10 cellular contexts compared by ENCODE assay signal in genomic region chr2:142682528-142682927, GRCh38.
A peak's percentile ranks its signal among the peaks of the same experiment; 100 is the strongest.
DNase-seq lines count a peak whose midpoint lies in the region; ATAC-seq, FAIRE-seq and TF ChIP-seq lines count a peak whose summit lies in the region.
"Had no signal": no experiment of that assay in that cellular context is flagged by ENCODE, and none has a peak within 500 bp of the region (broad histone marks: within the 10 kb centered on the region; RNA-seq: fewer than 3 reads in every experiment).

No MANE protein-coding gene starts in this region.

- H3K23ac ChIP-seq in H9 (ENCODE audit: insufficient read length, low read depth, low read length), result no peak overlapping the region

- TF ChIP-seq CTCF in H9 (conservative IDR thresholded peaks at IDR 0.05) (peak; percentile 24; the same call in 1 of the 3 replicates), left lung (IDR thresholded peaks at IDR 0.05) (peak in 1 of 2 donors; percentile 9), GM10266 (IDR thresholded peaks at IDR 0.05; ENCODE audit: control insufficient read depth, insufficient read depth, low read depth, missing control alignments) (no peak)

- no peaks in the 10 kb centered on the region for H3K36me3 ChIP-seq in left lung

- no peaks in the 10 kb centered on the region for H3K9me3 ChIP-seq in H9 (ENCODE audit: control insufficient read depth, low read depth, low read length)
- no peaks in the 10 kb centered on the region for H3K9me3 ChIP-seq in left lung
- H3K9me3 ChIP-seq: Caco-2 had no signal

- H4K8ac ChIP-seq in H9 (replicated peaks; ENCODE audit: insufficient read length, low read depth, low read length), result no peak overlapping the region

- H3K36me3 Mint-ChIP-seq in H9 (ENCODE audit: insufficient read depth in 1 of 3, low read depth in 3 of 3), result no peaks in the 10 kb centered on the region

- H2BK120ac ChIP-seq in H9 (ENCODE audit: low read depth, low read length, poor library complexity, severe bottlenecking), result no peak overlapping the region

- H3K27ac ChIP-seq in H9 (ENCODE audit: insufficient read length, low read depth, low read length) (no peak overlapping the region), left lung (no peak overlapping the region)

- H3K23me2 ChIP-seq in H9 (ENCODE audit: insufficient read length, low read depth, low read length, poor library complexity, severe bottlenecking), result no peaks in the 10 kb centered on the region

- no peak overlapping the region for H3K4ac ChIP-seq in H9 (ENCODE audit: low read depth, low read length)

- no peak overlapping the region for H4K91ac ChIP-seq in H9 (ENCODE audit: insufficient read length, low read depth, low read length)

- intact Hi-C loops in left lung (cut with DNase I), result loop anchor here in 1 of 2 donors (10.0 kb wide), 1 partner anchor 302 kb away; no protein-coding TSS in a partner anchor

- H3K79me1 ChIP-seq in H9 (ENCODE audit: insufficient read depth, low read depth, low read length, poor library complexity, severe bottlenecking), result no peaks in the 10 kb centered on the region

- H4K20me1 ChIP-seq in H9 (ENCODE audit: control insufficient read depth, insufficient read depth, insufficient read length), result no peaks in the 10 kb centered on the region

- no peak overlapping the region for H2AK5ac ChIP-seq in H9 (ENCODE audit: insufficient read length, low read length)

- H3K4me3 Mint-ChIP-seq in H9, result no peak overlapping the region

- H3K56ac ChIP-seq in H9 (ENCODE audit: insufficient read length, low read depth, low read length), result no peak overlapping the region

- H2BK12ac ChIP-seq in H9 (ENCODE audit: insufficient read length, low read depth, low read length), result no peak overlapping the region

- no peak overlapping the region for H3K4me3 ChIP-seq in left lung

- H3K27ac Mint-ChIP-seq in H9, result no peak overlapping the region

- H3K4me1 Mint-ChIP-seq in H9, result peaks cover 8 to 9% of the 10 kb centered on the region in 2 experiments; a peak in 2 of 4 replicates

- peak; percentile 10 for DNase-seq in ACHN
- DNase-seq in H9, result no peak
- DNase-seq in foreskin melanocyte, result peak; percentile 29
- DNase-seq in left lung, result no peak
- no peak for DNase-seq in GM10266 (ENCODE audit: extremely low spot score)
- DNase-seq: NCI-H1105 treated with DMSO at 0.1 percent for 48 hours had no signal

- no peak overlapping the region for H2BK20ac ChIP-seq in H9 (ENCODE audit: low read depth, low read length, poor library complexity, severe bottlenecking)

- peak; percentile 20 for FAIRE-seq in TTC549 (lab: Jason Lieb, UNC)

- H3K79me2 ChIP-seq in H9 (ENCODE audit: insufficient read depth, low read length), result no peaks in the 10 kb centered on the region

- no CpG with 5 or more reads among the region's 2 CpGs for WGBS in H9 (ENCODE audit: extremely low coverage, insufficient read length, low lambda C conversion rate)

- no peaks in the 10 kb centered on the region for H3K9me3 Mint-ChIP-seq in H9

- no peak overlapping the region for H3T11ph ChIP-seq in H9 (ENCODE audit: low read length)

- H3K9ac ChIP-seq in H9 (ENCODE audit: extremely low read depth, insufficient read length, low read length), result no peak overlapping the region

- H3K14ac ChIP-seq in H9 (ENCODE audit: insufficient read depth, low read length), result no peak overlapping the region

- no peak overlapping the region for H2AFZ ChIP-seq in H9 (ENCODE audit: low read length)

- H2BK5ac ChIP-seq in H9 (ENCODE audit: insufficient read length, low read length), result no peak overlapping the region

- in situ Hi-C loops in ACHN (cut with HindIII; ENCODE audit: low pct_ligation_motif_present, low pct_unique_long_range_greater_than_20kb, low sequenced_read_pairs), result no loop called here

- H4K5ac ChIP-seq in H9 (ENCODE audit: insufficient read length, low read depth, low read length), result no peak overlapping the region

- H3K27me3 ChIP-seq in H9 (ENCODE audit: insufficient read depth, low read length) (no peaks in the 10 kb centered on the region), left lung (no peaks in the 10 kb centered on the region)

- no peak overlapping the region for H2BK15ac ChIP-seq in H9 (ENCODE audit: low read depth, low read length)

- ATAC-seq in left lung, result no peak
- ATAC-seq in HG03108 (IDR thresholded peaks at IDR 0.05; ENCODE audit: unreplicated experiment), result no peak
- no peak for ATAC-seq in HG03025 (IDR thresholded peaks at IDR 0.05; ENCODE audit: low FRiP score, unreplicated experiment)

- no peak overlapping the region for H3K18ac ChIP-seq in H9 (ENCODE audit: insufficient read length, low read depth, low read length)

- H3K4me2 ChIP-seq in H9 (ENCODE audit: insufficient read depth, insufficient read length, low read length), result no peak overlapping the region

- no peaks in the 10 kb centered on the region for H3K27me3 Mint-ChIP-seq in H9 (ENCODE audit: low read depth)

- H3K4me1 ChIP-seq in H9 (ENCODE audit: insufficient read depth, low read length), result no peaks in the 10 kb centered on the region
- H3K4me1 ChIP-seq in left lung, result no peaks in the 10 kb centered on the region
- H3K4me1 ChIP-seq: Caco-2 had no signal

Comparison
In these comparisons a context has a peak if more than half of its experiments do, and no peak if none do; other contexts are left out.
1. DNase-seq: peak in ACHN (single experiment) and foreskin melanocyte (single experiment); none in H9 (single experiment), left lung (0 of 2) and GM10266 (single experiment).